In the genomic region with DNA sequence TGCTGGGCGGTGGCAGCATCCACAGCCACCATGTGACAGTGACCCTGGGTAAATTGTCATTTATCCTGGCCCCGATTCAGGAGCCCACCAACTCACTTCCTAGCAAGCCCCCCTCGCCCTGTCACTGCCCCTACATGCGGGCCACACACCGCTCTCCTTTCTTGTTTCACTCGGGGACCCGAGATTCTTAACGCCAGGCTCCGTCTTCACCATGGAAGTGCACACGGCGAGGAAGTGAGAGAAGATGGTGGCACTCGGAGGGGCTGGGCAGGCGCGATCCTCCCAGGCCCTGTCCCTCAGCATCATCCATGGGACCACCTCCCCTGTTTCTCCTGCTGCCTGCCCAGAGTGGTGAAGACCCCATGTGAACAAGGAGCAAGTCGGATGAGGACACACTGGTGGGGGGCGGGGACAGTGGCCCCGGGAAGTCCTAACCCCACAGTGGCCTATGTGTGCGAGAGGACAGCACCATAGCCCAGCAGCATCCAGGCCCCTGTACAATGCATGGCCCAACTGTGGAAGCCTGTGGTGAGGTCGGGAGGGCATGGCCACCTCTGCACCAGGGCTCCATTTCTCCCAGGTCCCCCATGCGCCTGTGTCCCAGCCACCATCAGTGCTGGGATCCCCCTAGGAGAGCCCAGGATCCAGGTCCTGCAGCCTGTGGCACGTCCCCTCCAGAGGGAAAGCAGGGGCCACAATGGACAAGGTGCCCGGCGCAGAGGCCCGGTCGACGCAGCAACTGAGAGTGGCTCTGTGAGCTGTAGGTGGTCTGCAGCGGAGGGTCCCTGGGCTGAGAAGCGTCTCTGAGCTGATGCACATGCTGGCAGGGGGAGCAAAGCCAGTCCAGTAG, we compare ENCODE assay signal across 14 cellular contexts.
A peak's percentile ranks its signal among the peaks of the same experiment; 100 is the strongest.
DNase-seq lines count a peak whose midpoint lies in the region; ATAC-seq and TF ChIP-seq lines count a peak whose summit lies in the region.
"Had no signal": no experiment of that assay in that cellular context is flagged by ENCODE, and none has a peak within 500 bp of the region (broad histone marks: within the 10 kb centered on the region; RNA-seq: fewer than 3 reads in every experiment).

No MANE protein-coding gene starts in this region.

- no peak overlapping the region for H3K27ac ChIP-seq in sigmoid colon
- H3K27ac ChIP-seq: 22Rv1 had no signal

- WGBS in sigmoid colon, 2 donors: 91 to 96% methylated on average over 28 of the region's 28 CpGs

- H3K9me3 Mint-ChIP-seq in activated T-cell treated with anti-CD3 and anti-CD28 coated beads, Interleukin-2, amount 50 U/mL, for 4 hours: peaks cover 5% of the 10 kb centered on the region

- intact Hi-C loops in sigmoid colon (cut with DNase I): no loop called here

- H3K27me3 ChIP-seq in H7 (ENCODE audit: control insufficient read depth, insufficient read depth, low read length) (no peaks in the 10 kb centered on the region), sigmoid colon (peaks cover 0 to 8% (median 0%) of the 10 kb centered on the region in 3 donors)

- no peaks in the 10 kb centered on the region for H3K4me1 Mint-ChIP-seq in activated T-cell treated with anti-CD3 and anti-CD28 coated beads, Interleukin-2, amount 50 U/mL, for 4 hours (ENCODE audit: low read depth)

- H3K4me1 ChIP-seq in sigmoid colon: no peaks in the 10 kb centered on the region

- ATAC-seq in activated T-cell treated with anti-CD3 and anti-CD28 coated beads, Interleukin-2, amount 50 U/mL, for 4 hours: no peak
- ATAC-seq in left lobe of liver: no peak

- no peak overlapping the region for H3K4me3 ChIP-seq in H7 (ENCODE audit: insufficient read depth, low read depth, low read length)
- no peak overlapping the region for H3K4me3 ChIP-seq in sigmoid colon

- no peak overlapping the region for H3K4me3 Mint-ChIP-seq in activated T-cell treated with anti-CD3 and anti-CD28 coated beads, Interleukin-2, amount 50 U/mL, for 4 hours

- no peaks in the 10 kb centered on the region for H3K9me3 ChIP-seq in sigmoid colon

- TF ChIP-seq EP300 in sigmoid colon (IDR thresholded peaks at IDR 0.05): no peak

- no peak for TF ChIP-seq POLR2A in sigmoid colon (IDR thresholded peaks at IDR 0.05)

- peaks cover 10% of the 10 kb centered on the region for H3K36me3 Mint-ChIP-seq in activated T-cell treated with anti-CD3 and anti-CD28 coated beads, Interleukin-2, amount 50 U/mL, for 4 hours (ENCODE audit: insufficient read depth)

- no peaks in the 10 kb centered on the region for H3K36me3 ChIP-seq in H7 (replicated peaks; ENCODE audit: control insufficient read depth, insufficient read depth, low read length)
- H3K36me3 ChIP-seq in sigmoid colon: no peaks in the 10 kb centered on the region

- no peak for TF ChIP-seq CTCF in sigmoid colon (IDR thresholded peaks at IDR 0.05)

- no peaks in the 10 kb centered on the region for H3K27me3 Mint-ChIP-seq in activated T-cell treated with anti-CD3 and anti-CD28 coated beads, Interleukin-2, amount 50 U/mL, for 4 hours (ENCODE audit: low read depth)

- peak; percentile 4 for DNase-seq in activated T-cell treated with anti-CD3 and anti-CD28 coated beads, Interleukin-2, amount 50 U/mL, for 1 hour
- no peak for DNase-seq in activated T-cell treated with anti-CD3 and anti-CD28 coated beads, Interleukin-2, amount 50 U/mL, for 4 hours
- DNase-seq in H7 (peak; percentile 25), left lobe of liver (ENCODE audit: low spot score) (peak; percentile 31), sigmoid colon (peak; percentile 34), NOMO-1 treated with DMSO at 0.1 percent for 48 hours (lab: John Stamatoyannopoulos, UW; ENCODE audit: unreplicated experiment) (no peak), SKM-1 treated with dmso at 0.1 percent for 144 hours (lab: John Stamatoyannopoulos, UW; ENCODE audit: unreplicated experiment) (no peak)
- DNase-seq in stimulated activated CD4-positive, alpha-beta T cell treated with anti-CD3 and anti-CD28 coated beads, Interleukin-1b, Interleukin-23, amount 100 ng/mL, for 48 hours: no peak
- DNase-seq: NCI-H1436, NCI-H2029 treated with DMSO at 0.1 percent for 48 hours, NCI-H510A, NCI-H82, SIG-M5 had no signal

Comparison
In these comparisons a context has a peak if more than half of its experiments do, and no peak if none do; other contexts are left out.
1. DNase-seq: peak in activated T-cell treated with anti-CD3 and anti-CD28 coated beads, Interleukin-2, amount 50 U/mL, for 1 hour (single experiment), H7 (single experiment), left lobe of liver (single experiment) and sigmoid colon (single experiment); none in activated T-cell treated with anti-CD3 and anti-CD28 coated beads, Interleukin-2, amount 50 U/mL, for 4 hours (single experiment), NOMO-1 treated with DMSO at 0.1 percent for 48 hours (single experiment), SKM-1 treated with dmso at 0.1 percent for 144 hours (single experiment) and stimulated activated CD4-positive, alpha-beta T cell treated with anti-CD3 and anti-CD28 coated beads, Interleukin-1b, Interleukin-23, amount 100 ng/mL, for 48 hours (single experiment).